13 cellular contexts compared by ENCODE assay signal in genomic region chr17:42201155-42201772, GRCh38. TPM values are rescaled to one million over a fixed set of nuclear protein-coding genes. Genes with fewer than 3 reads are reported as not detected.
DNase-seq lines count a peak whose midpoint lies in the region; ATAC-seq lines count a peak whose summit lies in the region.
"Had no signal": no experiment of that assay in that cellular context is flagged by ENCODE, and none has a peak within 500 bp of the region (broad histone marks: within the 10 kb centered on the region; RNA-seq: fewer than 3 reads in every experiment).

No MANE protein-coding gene starts in this region.

- no peak overlapping the region for H3K4me3 ChIP-seq in BLaER1
- H3K4me3 ChIP-seq: BLaER1 treated with 17β-estradiol and CSF1 and Interleukin-3, amounts not matched to agents 10 nM and 100 nM had no signal

- H3K9me3 Mint-ChIP-seq in activated naive CD8-positive, alpha-beta T cell treated with anti-CD3 and anti-CD28 coated beads, Interleukin-2, amount 10 ng/mL, durations not matched to agents 7 days and 5 days, result no peaks in the 10 kb centered on the region

- H3K27me3 ChIP-seq in BLaER1, result no peaks in the 10 kb centered on the region
- H3K27me3 ChIP-seq: BLaER1 treated with 17β-estradiol and CSF1 and Interleukin-3, amounts not matched to agents 10 nM and 100 nM had no signal

- ATAC-seq in activated naive CD8-positive, alpha-beta T cell treated with anti-CD3 and anti-CD28 coated beads, Interleukin-2, amount 10 ng/mL, durations not matched to agents 7 days and 5 days (ENCODE audit: low read depth), result no peak
- ATAC-seq in GM19395 (IDR thresholded peaks at IDR 0.05; ENCODE audit: unreplicated experiment), result no peak

- peaks cover 11% of the 10 kb centered on the region for H3K4me1 ChIP-seq in BLaER1

- peaks cover 17% of the 10 kb centered on the region for H3K36me3 Mint-ChIP-seq in activated naive CD8-positive, alpha-beta T cell treated with anti-CD3 and anti-CD28 coated beads, Interleukin-2, amount 10 ng/mL, durations not matched to agents 7 days and 5 days

- H3K27ac ChIP-seq in BLaER1, result no peak overlapping the region
- H3K27ac ChIP-seq: BLaER1 treated with 17β-estradiol and CSF1 and Interleukin-3, amounts not matched to agents 10 nM and 100 nM had no signal

- H3K4me1 Mint-ChIP-seq in activated naive CD8-positive, alpha-beta T cell treated with anti-CD3 and anti-CD28 coated beads, Interleukin-2, amount 10 ng/mL, durations not matched to agents 7 days and 5 days, result no peaks in the 10 kb centered on the region

- no peak overlapping the region for H3K4me3 Mint-ChIP-seq in activated naive CD8-positive, alpha-beta T cell treated with anti-CD3 and anti-CD28 coated beads, Interleukin-2, amount 10 ng/mL, durations not matched to agents 7 days and 5 days

- H3K36me3 ChIP-seq in BLaER1, result peaks cover 68% of the 10 kb centered on the region

- H3K27ac Mint-ChIP-seq in activated naive CD8-positive, alpha-beta T cell treated with anti-CD3 and anti-CD28 coated beads, Interleukin-2, amount 10 ng/mL, durations not matched to agents 7 days and 5 days, result peak overlapping the region; percentile 13

- no peaks in the 10 kb centered on the region for H3K27me3 Mint-ChIP-seq in activated naive CD8-positive, alpha-beta T cell treated with anti-CD3 and anti-CD28 coated beads, Interleukin-2, amount 10 ng/mL, durations not matched to agents 7 days and 5 days

- POLR2A ChIA-PET in activated naive CD8-positive, alpha-beta T cell treated with anti-CD3 and anti-CD28 coated beads, Interleukin-2, amount 10 ng/mL, durations not matched to agents 7 days and 5 days (lab: Charles Lee), result interaction anchor here (0.5 kb wide), 1 partner anchor 10 kb away, joined by 3 read pairs; no protein-coding TSS in a partner anchor

- no peak overlapping the region for H3K4me2 ChIP-seq in BLaER1
- H3K4me2 ChIP-seq: BLaER1 treated with 17β-estradiol and CSF1 and Interleukin-3, amounts not matched to agents 10 nM and 100 nM had no signal

- DNase-seq in activated naive CD8-positive, alpha-beta T cell treated with anti-CD3 and anti-CD28 coated beads, Interleukin-2, amount 10 ng/mL, durations not matched to agents 7 days and 5 days, result no peak
- peak; percentile 26 for DNase-seq in medulla oblongata (ENCODE audit: extremely low spot score)
- no peak for DNase-seq in activated CD4-positive, CD25-positive, alpha-beta regulatory T cell treated with anti-CD3 and anti-CD28 coated beads, Interleukin-2, amount 50 U/mL, for 72 hours
- no peak for DNase-seq in NK-92 treated with Interleukin-12 subunit alpha and Interleukin-12 subunit beta, amount 100 ng/mL, for 24 hours (lab: John Stamatoyannopoulos, UW)
- DNase-seq: foreskin fibroblast, islet precursor cell, KG1, NCI-H2081 treated with DMSO at 0.1 percent for 48 hours had no signal

- H3K9me3 ChIP-seq in BLaER1, result no peaks in the 10 kb centered on the region
- H3K9me3 ChIP-seq: BLaER1 treated with 17β-estradiol and CSF1 and Interleukin-3, amounts not matched to agents 10 nM and 100 nM had no signal

- H4K20me1 ChIP-seq in BLaER1, result no peaks in the 10 kb centered on the region
- H4K20me1 ChIP-seq: BLaER1 treated with 17β-estradiol and CSF1 and Interleukin-3, amounts not matched to agents 10 nM and 100 nM had no signal

- 0 out of 2 replicates have a peak overlapping the region, but pooled peaks have one; percentile 1 for H3K9ac ChIP-seq in BLaER1

RNA-seq across cellular contexts. Expression of gene GHDC, which starts 7.0 kb away (rescaled TPM):
- 10 to 100 TPM; 22.0 to 23.1 TPM for total RNA-seq in activated naive CD8-positive, alpha-beta T cell treated with anti-CD3 and anti-CD28 coated beads, Interleukin-2, amount 10 ng/mL, durations not matched to agents 7 days and 5 days

RNA-seq across cellular contexts. Expression of gene HCRT, which starts 16.0 kb away (rescaled TPM):
- total RNA-seq in activated naive CD8-positive, alpha-beta T cell treated with anti-CD3 and anti-CD28 coated beads, Interleukin-2, amount 10 ng/mL, durations not matched to agents 7 days and 5 days, result not detected
- total RNA-seq: activated CD8-positive, alpha-beta memory T cell treated with anti-CD3 and anti-CD28 coated beads for 36 hours; dermis blood vessel endothelial cell had no signal

RNA-seq across cellular contexts. Expression of gene KCNH4, which starts 20.3 kb away (rescaled TPM):
- under 1 TPM in 1 of 2 experiments, not detected in 1; 0.09 TPM for total RNA-seq in activated naive CD8-positive, alpha-beta T cell treated with anti-CD3 and anti-CD28 coated beads, Interleukin-2, amount 10 ng/mL, durations not matched to agents 7 days and 5 days

RNA-seq across cellular contexts. Expression of gene RAB5C, which starts 46.5 kb away (rescaled TPM):
- total RNA-seq in activated naive CD8-positive, alpha-beta T cell treated with anti-CD3 and anti-CD28 coated beads, Interleukin-2, amount 10 ng/mL, durations not matched to agents 7 days and 5 days, result 10 to 100 TPM; 86.7 to 90.5 TPM
